Comparison of ENCODE assay signal across 19 cellular contexts in genomic region chr14:74418031-74418430, GRCh38. TPM values are rescaled to one million over a fixed set of nuclear protein-coding genes. Genes with fewer than 3 reads are reported as not detected.
A peak's percentile ranks its signal among the peaks of the same experiment; 100 is the strongest.
DNase-seq lines count a peak whose midpoint lies in the region; ATAC-seq, FAIRE-seq and TF ChIP-seq lines count a peak whose summit lies in the region.
"Had no signal": no experiment of that assay in that cellular context is flagged by ENCODE, and none has a peak within 500 bp of the region (broad histone marks: within the 10 kb centered on the region; RNA-seq: fewer than 3 reads in every experiment).

No MANE protein-coding gene starts in this region.

- no peak overlapping the region for H3K4me2 ChIP-seq in GM12878 (ENCODE audit: control insufficient read depth, insufficient read depth)
- no peak overlapping the region for H3K4me2 ChIP-seq in mesendoderm (ENCODE audit: low read length)

- CTCF ChIA-PET in GM12878 (lab: Yijun Ruan, JAX), result no interaction called here

- no peaks in the 10 kb centered on the region for H3K9me3 ChIP-seq in GM12878 (replicated peaks; ENCODE audit: control insufficient read depth, insufficient read depth, low read length)

- SMC1A ChIA-PET in GM12878 (lab: Charles Lee; ENCODE audit: uncharacterized antibody, unreplicated experiment), result no interaction called here

- TF ChIP-seq EP300 in GM12878 (IDR thresholded peaks at IDR 0.05; ENCODE audit: borderline replicate concordance in 1 of 2, control insufficient read depth in 1 of 2, low read depth in 2 of 2, low read length in 2 of 2), result no peak

- peak overlapping the region; percentile 84 for H3K56ac ChIP-seq in mesendoderm (ENCODE audit: low read length)

- no peak for ATAC-seq in GM12878
- no peak for ATAC-seq in HG03520 (IDR thresholded peaks at IDR 0.05; ENCODE audit: unreplicated experiment)
- ATAC-seq: CD8-positive, alpha-beta T cell; HCT116 had no signal

- no peak for TF ChIP-seq RAD21 in GM12878 (IDR thresholded peaks at IDR 0.05; ENCODE audit: insufficient read depth, low read depth, low read length)

- peak overlapping the region; percentile 63 for H4K5ac ChIP-seq in mesendoderm (ENCODE audit: low read length)

- H2AFZ ChIP-seq in GM12878 (ENCODE audit: control insufficient read depth, low read depth, low read length), result no peak overlapping the region

- H3K36me3 ChIP-seq in GM12878 (ENCODE audit: control insufficient read depth in 2 of 2, insufficient read depth in 2 of 2, low read length in 1 of 2) (no peaks in the 10 kb centered on the region), mesendoderm (ENCODE audit: control insufficient read depth, insufficient read depth, low read length) (no peaks in the 10 kb centered on the region)

- no peak overlapping the region for H3K18ac ChIP-seq in mesendoderm (ENCODE audit: low read length)

- H4K20me1 ChIP-seq in GM12878 (ENCODE audit: control insufficient read depth, insufficient read depth), result no peaks in the 10 kb centered on the region

- no TSS peak for BruUV-seq in GM12878 (replicated peaks; lab: Mats Ljungman, UMichigan)

- no peak overlapping the region for H2BK120ac ChIP-seq in mesendoderm (ENCODE audit: low read depth, low read length)

- no peaks in the 10 kb centered on the region for H3K79me1 ChIP-seq in mesendoderm (ENCODE audit: low read length)

- POLR2A ChIA-PET in GM12878 (lab: Charles Lee), result no interaction called here

- H3K23ac ChIP-seq in mesendoderm (ENCODE audit: low read length), result no peak overlapping the region

- in situ Hi-C loops in GM12878 (cut with MboI), result no loop called here

- peak overlapping the region; percentile 99 for H2BK5ac ChIP-seq in mesendoderm (ENCODE audit: low read length)

- WGBS in GM12878 (ENCODE audit: insufficient coverage, insufficient replicate concordance, low lambda C conversion rate, missing lambda C conversion rate), result 23% methylated on average over 8 of the region's 8 CpGs
- no CpG with 5 or more reads among the region's 8 CpGs for WGBS in mesendoderm (ENCODE audit: extremely low coverage, insufficient coverage, low lambda C conversion rate)

- H3K9ac ChIP-seq in GM12878 (ENCODE audit: control insufficient read depth, insufficient read depth, low read length) (no peak overlapping the region), mesendoderm (ENCODE audit: low read length) (peak overlapping the region; percentile 60)

- TF ChIP-seq CTCF in GM12878 (IDR thresholded peaks at IDR 0.05 in 2 of 3, conservative IDR thresholded peaks at IDR 0.05 in 1 of 3; ENCODE audit: control insufficient read depth in 2 of 3, extremely low read depth in 1 of 3, insufficient read depth in 1 of 3, low read depth in 3 of 3, low read length in 3 of 3), result no peak

- H2BK15ac ChIP-seq in mesendoderm (replicated peaks; ENCODE audit: low read depth), result no peak overlapping the region

- H3K79me2 ChIP-seq in GM12878 (ENCODE audit: control insufficient read depth, insufficient read depth, low read length) (no peaks in the 10 kb centered on the region), mesendoderm (ENCODE audit: control insufficient read depth, insufficient read depth, low read length) (no peaks in the 10 kb centered on the region)

- no peak for TF ChIP-seq POLR2A in GM12891 (IDR thresholded peaks at IDR 0.05; ENCODE audit: low read depth, low read length)
- TF ChIP-seq POLR2A in GM12878 (IDR thresholded peaks at IDR 0.05; ENCODE audit: low read depth, low read length), result no peak

- FAIRE-seq in GM12891 (lab: Jason Lieb, UNC), result no peak
- no peak for FAIRE-seq in GM12878 (lab: Jason Lieb, UNC)
- FAIRE-seq: A204.1, G401.6, H54 had no signal

- peaks cover 0 to 6% of the 10 kb centered on the region in 2 experiments; a peak in 2 of 4 replicates for H3K27me3 ChIP-seq in GM12878 (replicated peaks in 1 of 2; ENCODE audit: control insufficient read depth in 2 of 2, insufficient read depth in 2 of 2, low read length in 1 of 2)
- no peaks in the 10 kb centered on the region for H3K27me3 ChIP-seq in mesendoderm (ENCODE audit: insufficient read depth, low read length, poor library complexity)

- RAD21 ChIA-PET in GM12878 (lab: Charles Lee; ENCODE audit: unreplicated experiment), result no interaction called here

- intact Hi-C loops in GM12878 (cut with micrococcal nuclease; ENCODE audit: unreplicated experiment), result no loop called here

- H3K4me3 ChIP-seq in GM12878, result no peak overlapping the region
- H3K4me3 ChIP-seq in mesendoderm (ENCODE audit: low read length), result no peak overlapping the region

- DNase-seq in GM12891 (ENCODE audit: insufficient read length, low spot score), result no peak
- DNase-seq in GM12878 (ENCODE audit: low read depth, low spot score), result no peak
- DNase-seq in mesendoderm, result no peak
- peak; percentile 20 for DNase-seq in superior temporal gyrus (ENCODE audit: extremely low spot score)
- DNase-seq in AG20443 (ENCODE audit: low spot score), result no peak
- no peak for DNase-seq in MV-4-11 (lab: John Stamatoyannopoulos, UW)
- DNase-seq: CD8-positive, alpha-beta T cell; COR-L47; DMS153; DMS79 treated with DMSO at 0.1 percent for 48 hours; EL; IMR-90 had no signal

- H4K8ac ChIP-seq in mesendoderm (ENCODE audit: low read depth, low read length), result no peak overlapping the region

- H3K4ac ChIP-seq in mesendoderm (ENCODE audit: low read depth, low read length), result no peak overlapping the region

- H3K27ac ChIP-seq in GM12878 (ENCODE audit: control insufficient read depth, insufficient read depth) (no peak overlapping the region), mesendoderm (ENCODE audit: low read depth, low read length) (peak overlapping the region; percentile 49)

- no peak overlapping the region for H2AK5ac ChIP-seq in mesendoderm (ENCODE audit: low read length)

- no peaks in the 10 kb centered on the region for H3K4me1 ChIP-seq in GM12878 (ENCODE audit: control insufficient read depth, insufficient read depth, low read length)
- H3K4me1 ChIP-seq in mesendoderm (ENCODE audit: control insufficient read depth, low read depth, low read length), result peaks cover 26% of the 10 kb centered on the region

TF ChIP-seq in GM12891, 5 proteins besides CTCF, POLR2A, EP300 and RAD21:
- TF ChIP-seq SPI1 (IDR thresholded peaks at IDR 0.05; ENCODE audit: low read depth, low read length), result peak; percentile 28; the same call in 1 of the 2 replicates
- TF ChIP-seq TAF1 (IDR thresholded peaks at IDR 0.05; ENCODE audit: low read depth, low read length), result no peak

TF ChIP-seq in GM12878, 131 proteins besides CTCF, POLR2A, EP300 and RAD21:
- no peak for TF ChIP-seq JUND (IDR thresholded peaks at IDR 0.05; ENCODE audit: low read depth, low read length)
- no peak for TF ChIP-seq NFXL1 (IDR thresholded peaks at IDR 0.05; ENCODE audit: borderline replicate concordance)
- TF ChIP-seq, protein P1, sequence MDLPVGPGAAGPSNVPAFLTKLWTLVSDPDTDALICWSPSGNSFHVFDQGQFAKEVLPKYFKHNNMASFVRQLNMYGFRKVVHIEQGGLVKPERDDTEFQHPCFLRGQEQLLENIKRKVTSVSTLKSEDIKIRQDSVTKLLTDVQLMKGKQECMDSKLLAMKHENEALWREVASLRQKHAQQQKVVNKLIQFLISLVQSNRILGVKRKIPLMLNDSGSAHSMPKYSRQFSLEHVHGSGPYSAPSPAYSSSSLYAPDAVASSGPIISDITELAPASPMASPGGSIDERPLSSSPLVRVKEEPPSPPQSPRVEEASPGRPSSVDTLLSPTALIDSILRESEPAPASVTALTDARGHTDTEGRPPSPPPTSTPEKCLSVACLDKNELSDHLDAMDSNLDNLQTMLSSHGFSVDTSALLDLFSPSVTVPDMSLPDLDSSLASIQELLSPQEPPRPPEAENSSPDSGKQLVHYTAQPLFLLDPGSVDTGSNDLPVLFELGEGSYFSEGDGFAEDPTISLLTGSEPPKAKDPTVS (IDR thresholded peaks at IDR 0.05; ENCODE audit: low read depth, low read length), result no peak
- TF ChIP-seq SPI1 (IDR thresholded peaks at IDR 0.05; ENCODE audit: borderline replicate concordance, insufficient read depth, low read depth, low read length), result peak; percentile 8; the same call in 1 of the 2 replicates
- TF ChIP-seq MEF2B (IDR thresholded peaks at IDR 0.05; ENCODE audit: partially characterized antibody, poor library complexity, severe bottlenecking), result no peak
TF ChIP-seq in GM12878: peak in this region for 1.

RNA-seq across cellular contexts. Expression of gene SYNDIG1L, which starts 8.0 kb away (rescaled TPM):
- not detected for polyA plus RNA-seq in GM12891 (2012; ENCODE audit: low read depth, missing spikeins)
- total RNA-seq in GM12878 (2013; cell fraction: nucleolus; rRNA removed), result not detected in 2 replicates
- total RNA-seq in GM12878 (2014; rRNA removed) (not detected in 2 replicates), GM12878 (2014; rRNA removed; fragmentation: Illumina TruSeq; extraction: Trizol) (not detected in 2 replicates), GM12878 (2021) (not detected in 2 replicates)
- polyA plus RNA-seq in GM12878 (2011; ENCODE audit: low read depth), result not detected
- polyA plus RNA-seq in GM12878 (2011; rRNA removed) (0.03 TPM in 1 of 2 replicates, not detected in the other), GM12878 (2014; fragmentation: Illumina TruSeq; extraction: Trizol) (not detected in 2 replicates), GM12878 (2014; fragmentation: Nextera tagmentation; extraction: Ambion mirVana) (not detected), GM12878 (2014; rRNA removed) (0.04 TPM in 1 of 2 replicates, not detected in the other), GM12878 (2016; fragmentation: Nextera tagmentation; extraction: Ambion mirVana) (not detected)
- not detected in 2 replicates for polyA plus RNA-seq in GM12878 (2011; cell fraction: cytosol; rRNA removed)
- polyA plus RNA-seq in GM12878 (2011; cell fraction: nucleus; rRNA removed), result 0.04 TPM in 1 of 2 replicates, not detected in the other
- polyA plus RNA-seq in GM12878 (2012), result not detected in 2 replicates
- polyA minus RNA-seq in GM12878 (2011; rRNA and poly(A)+ RNA removed), result not detected in 2 replicates
- not detected in 2 replicates for polyA minus RNA-seq in GM12878 (2011; cell fraction: cytosol; rRNA and poly(A)+ RNA removed)
- polyA minus RNA-seq in GM12878 (2011; cell fraction: nucleus; rRNA and poly(A)+ RNA removed), result not detected in 2 replicates
- 0.37 TPM for polyA plus RNA-seq in mesendoderm (2013, experiment 1 of 2)
- 0.34 TPM for polyA plus RNA-seq in mesendoderm (2013, experiment 2 of 2)
- total RNA-seq: CD8-positive, alpha-beta T cell; IMR-90 had no signal
- polyA plus RNA-seq: BJ, CD14-positive monocyte, IMR-90 had no signal
